ENCODE assay signal across 20 cellular contexts in genomic region chr6:10641494-10641893, GRCh38. TPM values are rescaled to one million over a fixed set of nuclear protein-coding genes. Genes with fewer than 3 reads are reported as not detected.
DNase-seq lines count a peak whose midpoint lies in the region; ATAC-seq and TF ChIP-seq lines count a peak whose summit lies in the region.
"Had no signal": no experiment of that assay in that cellular context is flagged by ENCODE, and none has a peak within 500 bp of the region (broad histone marks: within the 10 kb centered on the region; RNA-seq: fewer than 3 reads in every experiment).

No MANE protein-coding gene starts in this region.

- H4K20me1 ChIP-seq in BLaER1 treated with 17β-estradiol and CSF1 and Interleukin-3, amounts not matched to agents 10 nM and 100 nM, result no peaks in the 10 kb centered on the region
- H4K20me1 ChIP-seq: BLaER1 had no signal

- CTCF ChIA-PET in WTC11 (lab: Charles Lee), result no interaction called here

- no peak overlapping the region for H3K4me3 ChIP-seq in BLaER1 treated with 17β-estradiol and CSF1 and Interleukin-3, amounts not matched to agents 10 nM and 100 nM
- H3K4me3 ChIP-seq: BLaER1, GM23338 had no signal

- peak overlapping the region in 7 of 11 experiments; percentile 4 to 88 (median 77); a peak in 13 of 22 replicates for H3K27ac ChIP-seq in BLaER1 treated with 17β-estradiol and CSF1 and Interleukin-3, amounts not matched to agents 10 nM and 100 nM
- no peak overlapping the region for H3K27ac ChIP-seq in substantia nigra (ENCODE audit: low read depth, low read length, poor library complexity, severe bottlenecking)
- H3K27ac ChIP-seq: 22Rv1, BLaER1 had no signal

- peaks cover 11% of the 10 kb centered on the region for H3K36me3 Mint-ChIP-seq in WTC11
- no peaks in the 10 kb centered on the region for H3K36me3 Mint-ChIP-seq in mesothelial cell of epicardium
- peaks cover 0 to 4% of the 10 kb centered on the region in 2 donors for H3K36me3 Mint-ChIP-seq in stimulated activated naive B cell treated with anti-CD40 and anti-IgM and Interleukin-4, amounts not matched to agents 10 μg/mL and 1 μg/mL and 100 μg/mL, for 72 hours

- H3K27me3 Mint-ChIP-seq in WTC11 (ENCODE audit: low read depth) (no peaks in the 10 kb centered on the region), mesothelial cell of epicardium (ENCODE audit: low read depth) (no peaks in the 10 kb centered on the region)
- H3K27me3 Mint-ChIP-seq in stimulated activated naive B cell treated with anti-CD40 and anti-IgM and Interleukin-4, amounts not matched to agents 10 μg/mL and 1 μg/mL and 100 μg/mL, for 72 hours, result peaks cover 0 to 5% of the 10 kb centered on the region in 2 donors
- H3K27me3 Mint-ChIP-seq: B cell had no signal

- peaks cover 21% of the 10 kb centered on the region for H3K9me3 Mint-ChIP-seq in WTC11
- H3K9me3 Mint-ChIP-seq in mesothelial cell of epicardium, result peaks cover 9% of the 10 kb centered on the region
- peaks cover 0 to 4% of the 10 kb centered on the region in 2 donors for H3K9me3 Mint-ChIP-seq in stimulated activated naive B cell treated with anti-CD40 and anti-IgM and Interleukin-4, amounts not matched to agents 10 μg/mL and 1 μg/mL and 100 μg/mL, for 72 hours
- H3K9me3 Mint-ChIP-seq: CD4-positive, alpha-beta T cell; CD8-positive, alpha-beta memory T cell; HFFc6 had no signal

- H3K9me3 ChIP-seq in BLaER1 treated with 17β-estradiol and CSF1 and Interleukin-3, amounts not matched to agents 10 nM and 100 nM (replicated peaks in 1 of 11), result peaks cover 0 to 28% (median 0%) of the 10 kb centered on the region in 11 experiments; a peak in 5 of 22 replicates
- H3K9me3 ChIP-seq: BLaER1 had no signal

- ATAC-seq in WTC11, result peak; percentile 36; the same call in 1 of the 2 replicates
- ATAC-seq in stimulated activated naive B cell treated with anti-CD40 and anti-IgM and Interleukin-4, amounts not matched to agents 10 μg/mL and 1 μg/mL and 100 μg/mL, for 72 hours (replicated peaks), result no peak
- ATAC-seq: GM23338 had no signal

- no peak for DNase-seq in WTC11 (ENCODE audit: low spot score)
- no peak for DNase-seq in mesothelial cell of epicardium (ENCODE audit: low spot score in 2 of 2, unreplicated experiment in 2 of 2)
- DNase-seq in stimulated activated naive B cell treated with anti-CD40 and anti-IgM and Interleukin-4, amounts not matched to agents 10 μg/mL and 1 μg/mL and 100 μg/mL, for 72 hours, result no peak
- DNase-seq in substantia nigra (lab: John Stamatoyannopoulos, UW), result no peak
- DNase-seq in mucosa of gallbladder (ENCODE audit: low spot score), result no peak
- no peak for DNase-seq in activated CD4-positive, alpha-beta T cell treated with anti-CD3 and anti-CD28 coated beads for 4 hours
- DNase-seq: CD4-positive, alpha-beta T cell; CD8-positive, alpha-beta memory T cell; DMS 273 treated with DMSO at 0.1 percent for 48 hours; DMS79; EL; GF-D8; H9; HFFc6 had no signal

- H3K9ac ChIP-seq in BLaER1 treated with 17β-estradiol and CSF1 and Interleukin-3, amounts not matched to agents 10 nM and 100 nM, result no peak overlapping the region
- H3K9ac ChIP-seq: BLaER1 had no signal

- no peaks in the 10 kb centered on the region for H3K36me3 ChIP-seq in BLaER1 treated with 17β-estradiol and CSF1 and Interleukin-3, amounts not matched to agents 10 nM and 100 nM
- H3K36me3 ChIP-seq: BLaER1 had no signal

- TF ChIP-seq CTCF in WTC11 (IDR thresholded peaks at IDR 0.05) (no peak), mesothelial cell of epicardium (IDR thresholded peaks at IDR 0.05; ENCODE audit: unreplicated experiment) (no peak)

- H3K4me2 ChIP-seq in BLaER1 treated with 17β-estradiol and CSF1 and Interleukin-3, amounts not matched to agents 10 nM and 100 nM, result peak overlapping the region in 5 of 11 experiments; percentile 24 to 87 (median 77); a peak in 7 of 22 replicates
- H3K4me2 ChIP-seq: BLaER1, GM23338 had no signal

- no peaks in the 10 kb centered on the region for H3K27me3 ChIP-seq in BLaER1 treated with 17β-estradiol and CSF1 and Interleukin-3, amounts not matched to agents 10 nM and 100 nM
- H3K27me3 ChIP-seq: BLaER1 had no signal

- POLR2A ChIA-PET in WTC11 (lab: Charles Lee), result no interaction called here

- H3K4me1 Mint-ChIP-seq in WTC11, result no peaks in the 10 kb centered on the region; the same call in 1 of the 2 replicates
- H3K4me1 Mint-ChIP-seq in mesothelial cell of epicardium, result peaks cover 7% of the 10 kb centered on the region
- peaks cover 23 to 38% of the 10 kb centered on the region in 2 donors for H3K4me1 Mint-ChIP-seq in stimulated activated naive B cell treated with anti-CD40 and anti-IgM and Interleukin-4, amounts not matched to agents 10 μg/mL and 1 μg/mL and 100 μg/mL, for 72 hours

- H3K4me3 Mint-ChIP-seq in WTC11 (no peak overlapping the region), mesothelial cell of epicardium (no peak overlapping the region)
- H3K4me3 Mint-ChIP-seq in stimulated activated naive B cell treated with anti-CD40 and anti-IgM and Interleukin-4, amounts not matched to agents 10 μg/mL and 1 μg/mL and 100 μg/mL, for 72 hours, result no peak overlapping the region
- H3K4me3 Mint-ChIP-seq: B cell; CD4-positive, alpha-beta T cell; CD8-positive, alpha-beta memory T cell; GM23338; H9; HFFc6 had no signal

- H3K27ac Mint-ChIP-seq in WTC11 (peak overlapping the region; percentile 28; the same call in 1 of the 2 replicates), mesothelial cell of epicardium (peak overlapping the region; percentile 4)
- peak overlapping the region; percentile 17 for H3K27ac Mint-ChIP-seq in stimulated activated naive B cell treated with anti-CD40 and anti-IgM and Interleukin-4, amounts not matched to agents 10 μg/mL and 1 μg/mL and 100 μg/mL, for 72 hours
- H3K27ac Mint-ChIP-seq: B cell; CD4-positive, alpha-beta T cell; CD8-positive, alpha-beta memory T cell; GM23338; HFFc6 had no signal

- H3K4me1 ChIP-seq in BLaER1 treated with 17β-estradiol and CSF1 and Interleukin-3, amounts not matched to agents 10 nM and 100 nM, result peaks cover 14 to 80% (median 48%) of the 10 kb centered on the region in 10 experiments

TF ChIP-seq in WTC11, 78 proteins besides CTCF, POLR2A, EP300 and RAD21:
- TF ChIP-seq ZNF281 (CRISPR knock-in tag; IDR thresholded peaks at IDR 0.05), result no peak
- no peak for TF ChIP-seq TEAD4 (CRISPR knock-in tag; IDR thresholded peaks at IDR 0.05)
- TF ChIP-seq TEAD1 (CRISPR knock-in tag; IDR thresholded peaks at IDR 0.05), result no peak

RNA-seq across cellular contexts. Expression of gene C6orf52, which starts 52.9 kb away (rescaled TPM):
- total RNA-seq in WTC11 (2021), result 0.42 to 1.8 TPM (median 0.50 TPM) in 3 replicates
- total RNA-seq in mesothelial cell of epicardium, result 3.1 to 4.6 TPM (median 3.8 TPM) in 3 replicates
- 0.69 TPM for total RNA-seq in mucosa of gallbladder
- total RNA-seq: CD4-positive, alpha-beta T cell; GM23338; H4; HFFc6 had no signal

RNA-seq across cellular contexts. Expression of gene PAK1IP1, which starts 53.3 kb away (rescaled TPM):
- total RNA-seq in WTC11 (2021), result 24.8 to 30.4 TPM (median 24.9 TPM) in 3 replicates
- total RNA-seq in mesothelial cell of epicardium, result 14.7 to 16.8 TPM (median 15.5 TPM) in 3 replicates
- 7.3 TPM for total RNA-seq in mucosa of gallbladder
